ENCODE assay signal across 1 cellular context in the genomic region with DNA sequence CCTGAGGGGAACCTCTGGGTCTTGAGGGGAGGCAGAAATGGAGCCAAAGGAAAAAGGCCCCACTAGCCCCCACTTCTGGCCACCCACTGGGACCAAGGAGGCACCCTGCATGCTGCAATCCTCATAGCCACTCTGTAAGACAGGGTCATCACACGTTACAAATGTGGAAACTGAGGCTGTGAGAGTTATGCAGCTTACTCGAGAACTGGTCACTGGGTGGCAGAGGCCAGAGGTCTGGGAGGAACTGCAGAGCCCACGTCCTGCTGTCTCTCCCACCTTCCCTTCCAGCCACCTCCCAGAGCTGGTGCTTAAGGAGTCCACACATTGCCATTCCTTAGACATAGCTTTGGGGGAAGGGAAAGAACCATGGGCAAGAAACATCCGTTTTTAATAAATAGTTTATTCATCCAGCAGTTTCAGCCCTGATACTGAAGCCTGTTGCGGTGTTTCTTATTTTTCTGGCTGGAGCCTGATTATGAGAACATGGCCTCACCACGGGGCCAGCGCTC.
A peak's percentile ranks its signal among the peaks of the same experiment; 100 is the strongest.
TF ChIP-seq lines count a peak whose summit lies in the region.

No MANE protein-coding gene starts in this region.

TF ChIP-seq in SK-N-SH, 30 proteins besides CTCF, POLR2A, EP300 and RAD21:
- TF ChIP-seq, protein P1, sequence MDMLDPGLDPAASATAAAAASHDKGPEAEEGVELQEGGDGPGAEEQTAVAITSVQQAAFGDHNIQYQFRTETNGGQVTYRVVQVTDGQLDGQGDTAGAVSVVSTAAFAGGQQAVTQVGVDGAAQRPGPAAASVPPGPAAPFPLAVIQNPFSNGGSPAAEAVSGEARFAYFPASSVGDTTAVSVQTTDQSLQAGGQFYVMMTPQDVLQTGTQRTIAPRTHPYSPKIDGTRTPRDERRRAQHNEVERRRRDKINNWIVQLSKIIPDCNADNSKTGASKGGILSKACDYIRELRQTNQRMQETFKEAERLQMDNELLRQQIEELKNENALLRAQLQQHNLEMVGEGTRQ (IDR thresholded peaks at IDR 0.05; ENCODE audit: borderline replicate concordance, low read depth, low read length): no peak; the same call in 1 of the 2 replicates
- TF ChIP-seq YY1 (IDR thresholded peaks at IDR 0.05; ENCODE audit: low read depth): no peak
- TF ChIP-seq TCF12 (IDR thresholded peaks at IDR 0.05): peak; percentile 58
- TF ChIP-seq, protein P2, sequence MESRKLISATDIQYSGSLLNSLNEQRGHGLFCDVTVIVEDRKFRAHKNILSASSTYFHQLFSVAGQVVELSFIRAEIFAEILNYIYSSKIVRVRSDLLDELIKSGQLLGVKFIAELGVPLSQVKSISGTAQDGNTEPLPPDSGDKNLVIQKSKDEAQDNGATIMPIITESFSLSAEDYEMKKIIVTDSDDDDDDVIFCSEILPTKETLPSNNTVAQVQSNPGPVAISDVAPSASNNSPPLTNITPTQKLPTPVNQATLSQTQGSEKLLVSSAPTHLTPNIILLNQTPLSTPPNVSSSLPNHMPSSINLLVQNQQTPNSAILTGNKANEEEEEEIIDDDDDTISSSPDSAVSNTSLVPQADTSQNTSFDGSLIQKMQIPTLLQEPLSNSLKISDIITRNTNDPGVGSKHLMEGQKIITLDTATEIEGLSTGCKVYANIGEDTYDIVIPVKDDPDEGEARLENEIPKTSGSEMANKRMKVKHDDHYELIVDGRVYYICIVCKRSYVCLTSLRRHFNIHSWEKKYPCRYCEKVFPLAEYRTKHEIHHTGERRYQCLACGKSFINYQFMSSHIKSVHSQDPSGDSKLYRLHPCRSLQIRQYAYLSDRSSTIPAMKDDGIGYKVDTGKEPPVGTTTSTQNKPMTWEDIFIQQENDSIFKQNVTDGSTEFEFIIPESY (IDR thresholded peaks at IDR 0.05; ENCODE audit: borderline replicate concordance, low read depth): 0 out of 2 replicates have a peak, but pooled peaks have one; percentile 29
- TF ChIP-seq ELF1 (IDR thresholded peaks at IDR 0.05): 0 out of 2 replicates have a peak, but pooled peaks have one; percentile 25
TF ChIP-seq in SK-N-SH: peak in this region for 3.
